In genomic region chr1:51690285-51690961, GRCh38 we compare ENCODE assay signal across 1 cellular context.
TF ChIP-seq lines count a peak whose summit lies in the region.

No MANE protein-coding gene starts in this region.

TF ChIP-seq in HepG2, 621 proteins besides CTCF, POLR2A, EP300 and RAD21 (continued from another document):
- TF ChIP-seq ZBTB10 (CRISPR knock-in tag; IDR thresholded peaks at IDR 0.05; ENCODE audit: borderline replicate concordance) (no peak), ZKSCAN8 (CRISPR knock-in tag; IDR thresholded peaks at IDR 0.05; ENCODE audit: borderline replicate concordance) (peak; percentile 85), ZNF383 (CRISPR knock-in tag; IDR thresholded peaks at IDR 0.05; ENCODE audit: borderline replicate concordance) (no peak), GATAD2A (CRISPR knock-in tag; IDR thresholded peaks at IDR 0.05) (peak; percentile 92), ZNF10 (CRISPR knock-in tag; IDR thresholded peaks at IDR 0.05; ENCODE audit: borderline replicate concordance, low read depth) (no peak), NFE2L1 (CRISPR knock-in tag; IDR thresholded peaks at IDR 0.05; ENCODE audit: borderline replicate concordance) (no peak), ZNF484 (CRISPR knock-in tag; IDR thresholded peaks at IDR 0.05; ENCODE audit: borderline replicate concordance, low read depth) (no peak), KDM3A (CRISPR knock-in tag; IDR thresholded peaks at IDR 0.05; ENCODE audit: low read depth) (no peak), MYPOP (CRISPR knock-in tag; IDR thresholded peaks at IDR 0.05) (no peak; the same call in 1 of the 2 replicates), SMAD3 (CRISPR knock-in tag; IDR thresholded peaks at IDR 0.05) (peak; percentile 80; the same call in 1 of the 2 replicates), HOXD1 (CRISPR knock-in tag; IDR thresholded peaks at IDR 0.05) (peak; percentile 94), ARHGAP35 (CRISPR knock-in tag; IDR thresholded peaks at IDR 0.05; ENCODE audit: borderline replicate concordance) (no peak), ZMYM4 (CRISPR knock-in tag; IDR thresholded peaks at IDR 0.05) (peak; percentile 14; the same call in 1 of the 2 replicates), SIN3B (IDR thresholded peaks at IDR 0.05; ENCODE audit: low read length) (no peak), ZNF589 (CRISPR knock-in tag; conservative IDR thresholded peaks at IDR 0.05) (no peak), RFX5 (IDR thresholded peaks at IDR 0.05; ENCODE audit: low read depth, low read length) (no peak), SAP130 (CRISPR knock-in tag; IDR thresholded peaks at IDR 0.05; ENCODE audit: low read depth) (peak; percentile 71), TEAD3 (CRISPR knock-in tag; optimal IDR thresholded peaks at IDR 0.05; ENCODE audit: borderline replicate concordance) (peak; percentile 75), IKZF5 (CRISPR knock-in tag; IDR thresholded peaks at IDR 0.05) (0 out of 2 replicates have a peak, but pooled peaks have one; percentile 53), ZNF503 (CRISPR knock-in tag; IDR thresholded peaks at IDR 0.05) (peak; percentile 78), ARNTL (CRISPR knock-in tag; IDR thresholded peaks at IDR 0.05) (0 out of 2 replicates have a peak, but pooled peaks have one; percentile 44), SOX13 (IDR thresholded peaks at IDR 0.05) (peak; percentile 93), SOX13 (CRISPR knock-in tag; conservative IDR thresholded peaks at IDR 0.05 in 1 of 2, IDR thresholded peaks at IDR 0.05 in 1 of 2) (peak in 1 of 2 experiments; percentile 100; a peak in 2 of 4 replicates), NR2C2 (CRISPR knock-in tag; IDR thresholded peaks at IDR 0.05; ENCODE audit: borderline replicate concordance) (peak; percentile 52; the same call in 1 of the 2 replicates), E2F1 (CRISPR knock-in tag; IDR thresholded peaks at IDR 0.05) (no peak), ZBTB8A (CRISPR knock-in tag; IDR thresholded peaks at IDR 0.05; ENCODE audit: borderline replicate concordance, low read depth) (no peak), JUN (CRISPR knock-in tag; IDR thresholded peaks at IDR 0.05) (peak; percentile 71), ATM (IDR thresholded peaks at IDR 0.05; ENCODE audit: borderline replicate concordance) (no peak), PCBP2 (optimal IDR thresholded peaks at IDR 0.05; ENCODE audit: low read depth, low read length, poor library complexity, severe bottlenecking) (no peak), GATA4 (IDR thresholded peaks at IDR 0.05; ENCODE audit: borderline replicate concordance, low read depth) (peak; percentile 85; the same call in 1 of the 2 replicates), GATAD1 (CRISPR knock-in tag; IDR thresholded peaks at IDR 0.05) (peak; percentile 52), BCL6 (CRISPR knock-in tag; IDR thresholded peaks at IDR 0.05) (peak; percentile 91), ZBTB43 (CRISPR knock-in tag; conservative IDR thresholded peaks at IDR 0.05) (0 out of 2 replicates have a peak, but pooled peaks have one; percentile 20), ZFX (CRISPR knock-in tag; IDR thresholded peaks at IDR 0.05; ENCODE audit: low read depth) (peak; percentile 12; the same call in 1 of the 2 replicates), AHDC1 (CRISPR knock-in tag; IDR thresholded peaks at IDR 0.05; ENCODE audit: borderline replicate concordance) (peak; percentile 63), SKI (IDR thresholded peaks at IDR 0.05; ENCODE audit: partially characterized antibody) (peak; percentile 81), ZBTB1 (CRISPR knock-in tag; IDR thresholded peaks at IDR 0.05; ENCODE audit: borderline replicate concordance) (no peak), FOXA3 (CRISPR knock-in tag; IDR thresholded peaks at IDR 0.05) (peak; percentile 99), RARA (CRISPR knock-in tag; IDR thresholded peaks at IDR 0.05) (peak; percentile 76), FOSL2 (CRISPR knock-in tag; IDR thresholded peaks at IDR 0.05) (peak; percentile 93)
